Comparison of ENCODE assay signal across 10 cellular contexts in the genomic region with DNA sequence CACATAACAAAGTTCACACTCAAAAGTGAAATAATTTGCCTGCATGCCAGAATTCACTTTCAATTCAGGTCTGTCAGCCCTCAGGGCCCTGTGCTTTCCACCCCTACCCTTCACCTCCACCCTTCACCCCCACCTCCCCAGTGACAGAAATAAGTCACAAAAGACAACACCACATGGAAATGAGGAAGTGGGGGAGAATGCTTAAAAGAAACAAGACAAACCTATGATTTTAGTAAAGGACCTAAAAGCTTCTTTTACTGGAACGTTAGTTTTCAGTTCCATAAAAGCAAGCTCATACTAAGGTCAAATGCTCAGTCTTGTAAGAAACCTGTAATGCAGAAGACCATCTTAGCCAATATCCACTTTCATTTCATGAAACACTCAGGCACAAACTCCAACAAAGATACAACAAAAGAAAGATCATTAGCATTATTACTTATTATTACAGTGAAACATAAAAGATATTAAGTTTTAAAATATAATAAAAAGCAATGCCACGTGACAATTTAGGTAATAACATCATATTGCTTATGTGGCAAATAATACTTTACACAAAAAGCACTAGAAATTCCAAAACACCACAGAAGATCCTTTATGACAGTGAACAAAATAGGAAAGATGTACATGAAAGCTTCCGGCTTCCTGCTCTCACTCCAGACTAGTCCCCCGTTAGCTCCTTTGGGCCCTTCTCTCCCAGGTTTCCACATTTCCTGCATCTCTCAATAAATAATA.
DNase-seq lines count a peak whose midpoint lies in the region; ATAC-seq and TF ChIP-seq lines count a peak whose summit lies in the region.
"Had no signal": no experiment of that assay in that cellular context is flagged by ENCODE, and none has a peak within 500 bp of the region (broad histone marks: within the 10 kb centered on the region; RNA-seq: fewer than 3 reads in every experiment).

No MANE protein-coding gene starts in this region.

- H3K9me3 ChIP-seq in Karpas-422 (ENCODE audit: low read length) (no peaks in the 10 kb centered on the region), BE2C (no peaks in the 10 kb centered on the region)
- H3K9me3 ChIP-seq: ovary had no signal

- peaks cover 32% of the 10 kb centered on the region for H3K36me3 Mint-ChIP-seq in activated CD4-positive, alpha-beta T cell treated with anti-CD3 and anti-CD28 coated beads, Interleukin-2, amount 10 ng/mL, durations not matched to agents 24 days and 14 days (ENCODE audit: low read depth)
- peaks cover 0 to 7% of the 10 kb centered on the region in 2 donors for H3K36me3 Mint-ChIP-seq in naive B cell

- H3K9ac ChIP-seq in Karpas-422 (ENCODE audit: low read length) = peak overlapping the region; percentile 37

- peaks cover 37% of the 10 kb centered on the region for H3K4me1 Mint-ChIP-seq in activated CD4-positive, alpha-beta T cell treated with anti-CD3 and anti-CD28 coated beads, Interleukin-2, amount 10 ng/mL, durations not matched to agents 24 days and 14 days
- peaks cover 23 to 39% (median 28%) of the 10 kb centered on the region in 3 donors for H3K4me1 Mint-ChIP-seq in naive B cell

- H3K4me1 ChIP-seq in Karpas-422 (ENCODE audit: low read length) = peaks cover 49% of the 10 kb centered on the region
- peaks cover 42% of the 10 kb centered on the region for H3K4me1 ChIP-seq in BE2C

- peak; percentile 73 for DNase-seq in activated CD4-positive, alpha-beta T cell treated with anti-CD3 and anti-CD28 coated beads, Interleukin-2, amount 10 ng/mL, durations not matched to agents 24 days and 14 days
- no peak for DNase-seq in activated CD4-positive, alpha-beta T cell treated with anti-CD3 and anti-CD28 coated beads, Interleukin-2, amount 50 U/mL, for 1 hour
- DNase-seq in Karpas-422 (peak; percentile 87), naive B cell (peak; percentile 57), BE2C (no peak), iPS-NIHi11 (ENCODE audit: low spot score) (no peak)
- no peak for DNase-seq in activated CD4-positive, CD25-positive, alpha-beta regulatory T cell (lab: John Stamatoyannopoulos, UW)
- DNase-seq: ovary, Right ventricle myocardium superior had no signal

- intact Hi-C loops in activated CD4-positive, alpha-beta T cell treated with anti-CD3 and anti-CD28 coated beads, Interleukin-2, amount 10 ng/mL, durations not matched to agents 24 days and 14 days (cut with micrococcal nuclease) = no loop called here

- H3K4me2 ChIP-seq in Karpas-422 (ENCODE audit: low read depth, low read length, poor library complexity, severe bottlenecking) = peak overlapping the region; percentile 69

- peak overlapping the region; percentile 43 for H3K4me3 Mint-ChIP-seq in activated CD4-positive, alpha-beta T cell treated with anti-CD3 and anti-CD28 coated beads, Interleukin-2, amount 10 ng/mL, durations not matched to agents 24 days and 14 days
- peak overlapping the region in 7 of 8 donors; percentile 41 to 82 (median 61) for H3K4me3 Mint-ChIP-seq in naive B cell

- peak overlapping the region; percentile 26 for H3K4me3 ChIP-seq in Karpas-422 (ENCODE audit: low read length)
- H3K4me3 ChIP-seq in BE2C (ENCODE audit: low read depth, low read length) = no peak overlapping the region
- H3K4me3 ChIP-seq: ovary had no signal

- H3K79me2 ChIP-seq in Karpas-422 (ENCODE audit: low read length) = peaks cover 89% of the 10 kb centered on the region

- H3K27me3 Mint-ChIP-seq in activated CD4-positive, alpha-beta T cell treated with anti-CD3 and anti-CD28 coated beads, Interleukin-2, amount 10 ng/mL, durations not matched to agents 24 days and 14 days = no peaks in the 10 kb centered on the region
- H3K27me3 Mint-ChIP-seq in naive B cell = no peaks in the 10 kb centered on the region

- H3K36me3 ChIP-seq in Karpas-422 (ENCODE audit: insufficient read depth, low read length) = peaks cover 17% of the 10 kb centered on the region; the same call in 1 of the 2 replicates
- no peaks in the 10 kb centered on the region; the same call in 1 of the 2 replicates for H3K36me3 ChIP-seq in BE2C
- H3K36me3 ChIP-seq: ovary had no signal

- ATAC-seq in HG02678 (IDR thresholded peaks at IDR 0.05; ENCODE audit: unreplicated experiment) (peak; percentile 93), naive B cell (ENCODE audit: low read depth in 2 of 2) (peak; percentile 99)

- H3K27ac Mint-ChIP-seq in activated CD4-positive, alpha-beta T cell treated with anti-CD3 and anti-CD28 coated beads, Interleukin-2, amount 10 ng/mL, durations not matched to agents 24 days and 14 days = peak overlapping the region; percentile 84
- peak overlapping the region; percentile 70 to 96 (median 82) for H3K27ac Mint-ChIP-seq in naive B cell

- H3K9me3 Mint-ChIP-seq in activated CD4-positive, alpha-beta T cell treated with anti-CD3 and anti-CD28 coated beads, Interleukin-2, amount 10 ng/mL, durations not matched to agents 24 days and 14 days = peaks cover 8% of the 10 kb centered on the region
- H3K9me3 Mint-ChIP-seq in naive B cell = no peaks in the 10 kb centered on the region

- no peaks in the 10 kb centered on the region for H3K9me2 ChIP-seq in Karpas-422 (replicated peaks; ENCODE audit: insufficient read depth, low read length)

- H3K27ac ChIP-seq in Karpas-422 (ENCODE audit: low read length) = peak overlapping the region; percentile 80
- H3K27ac ChIP-seq: ovary had no signal

- H4K20me1 ChIP-seq in Karpas-422 (ENCODE audit: insufficient read depth, low read depth, low read length) = no peaks in the 10 kb centered on the region

- TF ChIP-seq CTCF in BE2C (IDR thresholded peaks at IDR 0.05; ENCODE audit: low read depth, low read length) = no peak

- H2AFZ ChIP-seq in Karpas-422 (ENCODE audit: low read length) = no peak overlapping the region

- H3K27me3 ChIP-seq in Karpas-422 (ENCODE audit: low read length) = no peaks in the 10 kb centered on the region
- no peaks in the 10 kb centered on the region for H3K27me3 ChIP-seq in BE2C
- H3K27me3 ChIP-seq: ovary had no signal

Comparison
In these comparisons a context has a peak if more than half of its experiments do, and no peak if none do; other contexts are left out.
1. DNase-seq: peak in activated CD4-positive, alpha-beta T cell treated with anti-CD3 and anti-CD28 coated beads, Interleukin-2, amount 10 ng/mL, durations not matched to agents 24 days and 14 days (single experiment), Karpas-422 (single experiment) and naive B cell (single experiment); none in activated CD4-positive, alpha-beta T cell treated with anti-CD3 and anti-CD28 coated beads, Interleukin-2, amount 50 U/mL, for 1 hour (single experiment), BE2C (single experiment), activated CD4-positive, CD25-positive, alpha-beta regulatory T cell (0 of 4) and iPS-NIHi11 (single experiment).